Comparison of ENCODE assay signal across 8 cellular contexts in the genomic region with DNA sequence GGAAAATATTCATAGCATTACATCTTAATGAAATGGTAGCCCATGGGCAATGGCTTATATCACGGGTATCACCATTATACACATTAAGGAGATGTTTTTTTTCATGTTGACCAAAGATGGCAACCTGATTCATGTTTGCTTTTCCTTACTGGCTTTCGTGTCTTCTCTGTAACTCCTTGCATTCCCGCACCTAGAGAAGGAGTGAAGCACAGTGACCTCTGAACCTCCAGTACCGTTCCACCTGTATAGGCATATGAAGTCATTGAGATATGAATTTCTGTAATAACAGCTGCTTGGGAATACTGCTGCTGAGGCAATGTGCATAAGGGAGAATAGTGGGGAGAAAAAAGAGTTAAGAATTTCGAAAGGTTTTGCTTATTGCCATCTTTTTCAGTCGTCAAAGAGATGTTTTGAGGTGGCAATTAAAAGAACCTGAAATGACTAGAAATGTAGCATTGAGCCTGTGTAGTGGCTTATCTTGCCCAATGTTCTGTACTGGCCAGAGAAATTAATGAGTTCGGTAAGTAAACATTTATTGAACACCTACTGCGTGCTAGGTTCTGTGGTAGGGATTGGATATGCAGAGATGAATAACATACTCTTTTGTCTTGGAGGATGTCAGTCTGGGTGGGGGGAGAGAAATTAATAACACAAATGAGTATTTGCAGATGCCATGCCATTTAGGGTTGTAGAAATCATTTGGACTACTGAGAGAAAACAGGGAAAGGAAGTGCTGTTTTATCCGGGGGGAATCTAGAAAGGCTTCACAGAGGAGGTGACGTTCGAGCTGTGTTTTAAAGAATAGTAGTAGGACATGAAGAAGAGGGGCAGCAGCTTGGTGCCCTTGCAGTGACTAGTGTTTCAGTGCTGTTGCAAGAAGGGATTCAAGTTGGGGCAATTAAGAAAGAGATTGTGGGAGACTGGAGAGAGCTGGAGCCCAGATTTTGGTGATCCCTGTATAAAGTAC. TPM values are rescaled to one million over a fixed set of nuclear protein-coding genes. Genes with fewer than 3 reads are reported as not detected.
DNase-seq lines count a peak whose midpoint lies in the region; ATAC-seq and TF ChIP-seq lines count a peak whose summit lies in the region.

No MANE protein-coding gene starts in this region.

- H3K4me3 ChIP-seq in H7 (ENCODE audit: insufficient read depth, low read depth, low read length) (peak overlapping the region; percentile 17; the same call in 1 of the 2 replicates), SJCRH30 (peak overlapping the region; percentile 78), esophagus squamous epithelium (peak overlapping the region; percentile 16 to 93 (median 86)), gastrocnemius medialis (peak overlapping the region; percentile 73 to 97 (median 81))

- in situ Hi-C loops in gastrocnemius medialis (cut with MboI; ENCODE audit: low sequenced_read_pairs in 4 of 4): no loop called here

- peak in 1 of 2 donors; percentile 25 for ATAC-seq in gastrocnemius medialis
- no peak for ATAC-seq in GM19463 (IDR thresholded peaks at IDR 0.05; ENCODE audit: unreplicated experiment)
- no peak for ATAC-seq in HG02981 (IDR thresholded peaks at IDR 0.05; ENCODE audit: unreplicated experiment)

- H3K27ac ChIP-seq in SJCRH30 (no peak overlapping the region), esophagus squamous epithelium (peak overlapping the region; percentile 59 to 100 (median 99)), gastrocnemius medialis (peak overlapping the region; percentile 97 to 100 (median 99))

- no peak for TF ChIP-seq POLR2A in esophagus squamous epithelium (IDR thresholded peaks at IDR 0.05)
- peak; percentile 65 to 68 for TF ChIP-seq POLR2A in gastrocnemius medialis (IDR thresholded peaks at IDR 0.05)

- intact Hi-C loops in esophagus squamous epithelium (cut with DNase I) (no loop called here), gastrocnemius medialis (cut with DNase I; ENCODE audit: low total_unique reads) (loop anchor here (10.0 kb wide), 4 partner anchors 535 to 1205 kb away; a partner anchor contains a TSS)

- H3K9me3 ChIP-seq in SJCRH30 (replicated peaks) (no peaks in the 10 kb centered on the region), esophagus squamous epithelium (no peaks in the 10 kb centered on the region), gastrocnemius medialis (no peaks in the 10 kb centered on the region)

- H3K4me1 ChIP-seq in SJCRH30: peaks cover 24% of the 10 kb centered on the region
- peaks cover 30 to 85% (median 39%) of the 10 kb centered on the region in 3 donors for H3K4me1 ChIP-seq in esophagus squamous epithelium
- H3K4me1 ChIP-seq in gastrocnemius medialis: peaks cover 42 to 69% of the 10 kb centered on the region in 2 donors

- WGBS in esophagus squamous epithelium, 2 donors: 19 to 22% methylated on average over 11 of the region's 11 CpGs

- no peaks in the 10 kb centered on the region for H3K27me3 ChIP-seq in H7 (ENCODE audit: control insufficient read depth, insufficient read depth, low read length)
- H3K27me3 ChIP-seq in SJCRH30: no peaks in the 10 kb centered on the region
- no peaks in the 10 kb centered on the region for H3K27me3 ChIP-seq in esophagus squamous epithelium
- H3K27me3 ChIP-seq in gastrocnemius medialis: no peaks in the 10 kb centered on the region

- peak; percentile 26 for DNase-seq in H7
- DNase-seq in SJCRH30: no peak
- DNase-seq in esophagus squamous epithelium (lab: John Stamatoyannopoulos, UW): no peak
- peak in 1 of 2 donors; percentile 61 for DNase-seq in gastrocnemius medialis
- no peak for DNase-seq in DMS79 (lab: John Stamatoyannopoulos, UW)
- DNase-seq in OCI-M2 (lab: John Stamatoyannopoulos, UW; ENCODE audit: unreplicated experiment): no peak

- peaks cover 5% of the 10 kb centered on the region for H3K36me3 ChIP-seq in H7 (replicated peaks; ENCODE audit: control insufficient read depth, insufficient read depth, low read length)
- H3K36me3 ChIP-seq in SJCRH30: peaks cover 18% of the 10 kb centered on the region
- peaks cover 0 to 13% (median 4%) of the 10 kb centered on the region in 3 donors for H3K36me3 ChIP-seq in esophagus squamous epithelium
- peaks cover 0 to 17% of the 10 kb centered on the region in 2 donors for H3K36me3 ChIP-seq in gastrocnemius medialis

- TF ChIP-seq CTCF in esophagus squamous epithelium (IDR thresholded peaks at IDR 0.05): no peak
- TF ChIP-seq CTCF in gastrocnemius medialis (IDR thresholded peaks at IDR 0.05 in 4 of 5, conservative IDR thresholded peaks at IDR 0.05 in 1 of 5): no peak

RNA-seq across cellular contexts. Expression of a gene that starts 2.5 kb away (rescaled TPM):
- 78.4 and 91.7 TPM in 2 replicates for total RNA-seq in H7 (2014; rRNA removed; shearing (Covaris generic))
- 63.3 and 67.0 TPM in 2 replicates for total RNA-seq in SJCRH30 (2014; rRNA removed; shearing (Covaris generic))
- 10 to 100 TPM; 32.3 to 64.4 (median 46.8) TPM for total RNA-seq in esophagus squamous epithelium
- 100 to 1,000 TPM in 3 of 4 donors, 10 to 100 TPM in 1; 80.8 to 158 (median 124) TPM for total RNA-seq in gastrocnemius medialis

RNA-seq across cellular contexts. Expression of a gene that starts 50.5 kb away (rescaled TPM):
- total RNA-seq in H7 (2014; rRNA removed; shearing (Covaris generic)): 32.5 and 33.7 TPM in 2 replicates
- 62.2 and 82.7 TPM in 2 replicates for total RNA-seq in SJCRH30 (2014; rRNA removed; shearing (Covaris generic))
- 10 to 100 TPM; 13.2 to 30.8 (median 24.4) TPM for total RNA-seq in esophagus squamous epithelium
- total RNA-seq in gastrocnemius medialis: 10 to 100 TPM; 17.1 to 18.9 (median 18.5) TPM

Comparison
In these comparisons a context has a peak if more than half of its experiments do, and no peak if none do; other contexts are left out.
1. H3K4me3 ChIP-seq: peak in every context shown above with its lines; median percentile 86 in esophagus squamous epithelium; 81 in gastrocnemius medialis; 78 in SJCRH30; 17 in H7.
2. POLR2A ChIP-seq: peak in gastrocnemius medialis (2 of 2); none in esophagus squamous epithelium (0 of 4).